11 cellular contexts compared by ENCODE assay signal in the genomic region with DNA sequence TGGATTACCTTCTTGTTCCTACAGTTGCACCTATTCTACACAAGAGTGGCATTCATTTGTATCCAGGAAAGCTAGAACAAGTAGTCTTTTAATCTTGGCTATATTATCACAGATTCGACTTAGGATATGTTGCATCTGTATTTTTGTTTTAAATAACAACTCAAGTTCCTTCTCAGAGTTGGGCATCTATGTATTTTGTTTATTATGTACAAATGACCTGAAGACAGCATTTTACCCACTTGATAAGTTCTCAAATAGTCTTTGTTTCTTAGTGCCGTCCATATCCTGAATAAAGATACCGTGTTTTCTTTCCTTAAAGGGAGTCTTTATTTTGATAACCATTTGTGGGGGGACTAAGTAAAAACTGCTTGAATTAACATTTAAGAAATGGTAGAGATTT. TPM values are rescaled to one million over a fixed set of nuclear protein-coding genes. Genes with fewer than 3 reads are reported as not detected.
A peak's percentile ranks its signal among the peaks of the same experiment; 100 is the strongest.
DNase-seq lines count a peak whose midpoint lies in the region; FAIRE-seq and TF ChIP-seq lines count a peak whose summit lies in the region.
"Had no signal": no experiment of that assay in that cellular context is flagged by ENCODE, and none has a peak within 500 bp of the region (broad histone marks: within the 10 kb centered on the region; RNA-seq: fewer than 3 reads in every experiment).

No MANE protein-coding gene starts in this region.

- TF ChIP-seq EP300 in ovary (IDR thresholded peaks at IDR 0.05), result no peak

- no peak for TF ChIP-seq POLR2A in ovary (IDR thresholded peaks at IDR 0.05)

- DNase-seq in AG09309 (ENCODE audit: low read depth) (no peak), NCI-H69 (lab: John Stamatoyannopoulos, UW) (peak; percentile 11), epithelial cell of prostate (ENCODE audit: low read depth, low spot score) (no peak), ovary (no peak), urothelium cell line (ENCODE audit: low spot score) (no peak), NCI-H2081 (lab: John Stamatoyannopoulos, UW) (no peak)
- DNase-seq in stimulated activated CD4-positive, alpha-beta T cell treated with anti-CD3 and anti-CD28 coated beads, Interleukin-15, amount 100 ng/mL, for 24 hours, result no peak
- no peak for DNase-seq in stimulated activated CD4-positive, alpha-beta T cell treated with anti-CD3 and anti-CD28 coated beads, Interleukin-12 subunit alpha, Interleukin-12 subunit beta, amount 100 ng/mL, for 4 hours
- DNase-seq: activated CD4-positive, alpha-beta T cell treated with anti-CD3 and anti-CD28 coated beads for 4 hours; OCI-M1; stimulated activated CD4-positive, alpha-beta T cell treated with anti-CD3 and anti-CD28 coated beads, Interleukin-2, amount 100 ng/mL, for 24 hours had no signal

- no peak for FAIRE-seq in urothelium cell line (lab: Jason Lieb, UNC)

- no peaks in the 10 kb centered on the region for H3K9me3 ChIP-seq in ovary

- no peaks in the 10 kb centered on the region for H3K36me3 ChIP-seq in ovary

- TF ChIP-seq CTCF in AG09309 (IDR thresholded peaks at IDR 0.05; ENCODE audit: control insufficient read depth, insufficient read depth, low read depth, low read length, missing control alignments) (no peak), ovary (IDR thresholded peaks at IDR 0.05) (no peak)

- H3K4me3 ChIP-seq in AG09309 (ENCODE audit: control insufficient read depth, low read depth, low read length) (peak overlapping the region; percentile 87), ovary (peak overlapping the region; percentile 15)

- WGBS in ovary, 3 donors, result 53 to 65% (median 65%) methylated on average over 3 of the region's 3 CpGs

- H3K4me1 ChIP-seq in ovary (ENCODE audit: insufficient read depth), result peaks cover 1% of the 10 kb centered on the region

- H3K27me3 ChIP-seq in ovary, result no peaks in the 10 kb centered on the region

- intact Hi-C loops in ovary (cut with DNase I), result no loop called here

- H3K27ac ChIP-seq in epithelial cell of prostate (peak overlapping the region; percentile 93), ovary (no peak overlapping the region)

RNA-seq across cellular contexts. Expression of a gene that starts 2.9 kb away (rescaled TPM):
- total RNA-seq in ovary, result 10 to 100 TPM; 34.2 to 66.2 (median 48.6) TPM
- polyA plus RNA-seq in ovary, result 10 to 100 TPM; 25.2 to 57.6 TPM
